In genomic region chr9:130866474-130866965, GRCh38 we compare ENCODE assay signal across 8 cellular contexts. TPM values are rescaled to one million over a fixed set of nuclear protein-coding genes. Genes with fewer than 3 reads are reported as not detected.
DNase-seq lines count a peak whose midpoint lies in the region; ATAC-seq, FAIRE-seq and TF ChIP-seq lines count a peak whose summit lies in the region.

No MANE protein-coding gene starts in this region.

- H2BK5ac ChIP-seq in H1 (ENCODE audit: low read depth, low read length) = no peak overlapping the region

- no peaks in the 10 kb centered on the region for H3K9me3 ChIP-seq in H1 (ENCODE audit: insufficient read depth in 2 of 2, low read depth in 1 of 2, low read length in 1 of 2)
- H3K9me3 ChIP-seq in mucosa of descending colon = no peaks in the 10 kb centered on the region

- POLR2A ChIA-PET in H1 (lab: Charles Lee; ENCODE audit: partially characterized antibody) = interaction anchor here (1.1 to 1.9 kb wide), 7 partner anchors 17 to 173 kb away, joined by 3 to 7 read pairs (median 4); partner anchors contain the start of gene EXOSC2

- H3K4me1 ChIP-seq in H1 (replicated peaks in 1 of 4; ENCODE audit: control insufficient read depth in 3 of 4, insufficient read depth in 4 of 4, low read length in 3 of 4) = no peaks in the 10 kb centered on the region
- H3K4me1 ChIP-seq in mucosa of descending colon (ENCODE audit: low read depth) = peaks cover 8% of the 10 kb centered on the region

- peak; percentile 100 for TF ChIP-seq CTCF in C4-2B (conservative IDR thresholded peaks at IDR 0.05)
- TF ChIP-seq CTCF in H1 (IDR thresholded peaks at IDR 0.05; ENCODE audit: control extremely low read depth in 1 of 3, insufficient read depth in 1 of 3, low read depth in 1 of 3, low read length in 3 of 3) = peak; percentile 67 to 99 (median 95)
- TF ChIP-seq CTCF in mucosa of descending colon (IDR thresholded peaks at IDR 0.05) = peak; percentile 63

- no peak overlapping the region for H3K56ac ChIP-seq in H1 (replicated peaks; ENCODE audit: insufficient read length, low read depth, low read length)

- intact Hi-C loops in mucosa of descending colon (cut with DNase I, micrococcal nuclease) = no loop called here

- peaks cover 9 to 17% of the 10 kb centered on the region in 2 experiments for H4K20me1 ChIP-seq in H1 (replicated peaks in 1 of 2; ENCODE audit: control insufficient read depth in 1 of 2, insufficient read depth in 2 of 2, low read length in 2 of 2)

- H4K8ac ChIP-seq in H1 (ENCODE audit: extremely low read depth, insufficient read depth, low read length) = no peak overlapping the region

- no peaks in the 10 kb centered on the region for H3K27me3 Mint-ChIP-seq in stimulated activated naive CD8-positive, alpha-beta T cell treated with anti-CD3 and anti-CD28 coated beads, Interleukin-15, amount 100 ng/mL, for 72 hours

- H2AK5ac ChIP-seq in H1 (ENCODE audit: low read depth, low read length) = no peak overlapping the region

- peak; percentile 62 to 70 for TF ChIP-seq RAD21 in H1 (IDR thresholded peaks at IDR 0.05 in 1 of 2, conservative IDR thresholded peaks at IDR 0.05 in 1 of 2; ENCODE audit: low read depth in 2 of 2, low read length in 2 of 2)

- no peak overlapping the region for H3K4me3 Mint-ChIP-seq in stimulated activated naive CD8-positive, alpha-beta T cell treated with anti-CD3 and anti-CD28 coated beads, Interleukin-15, amount 100 ng/mL, for 72 hours

- peaks cover 6% of the 10 kb centered on the region for H3K4me1 Mint-ChIP-seq in stimulated activated naive CD8-positive, alpha-beta T cell treated with anti-CD3 and anti-CD28 coated beads, Interleukin-15, amount 100 ng/mL, for 72 hours

- H3K9me3 Mint-ChIP-seq in stimulated activated naive CD8-positive, alpha-beta T cell treated with anti-CD3 and anti-CD28 coated beads, Interleukin-15, amount 100 ng/mL, for 72 hours = no peaks in the 10 kb centered on the region

- no peaks in the 10 kb centered on the region for H3K23me2 ChIP-seq in H1 (ENCODE audit: low read depth, low read length)

- CTCF ChIA-PET in H1 (lab: Charles Lee; ENCODE audit: partially characterized antibody) = interaction anchor here (0.7 to 12.4 kb wide), 70 partner anchors 8 to 258 kb away, joined by 3 to 317 read pairs (median 5); partner anchors contain the start of genes EXOSC2 and FIBCD1

- no peak overlapping the region for H3K27ac ChIP-seq in C4-2B
- H3K27ac ChIP-seq in H1 (ENCODE audit: low read depth, low read length) = no peak overlapping the region

- no peak overlapping the region for H3K18ac ChIP-seq in H1 (ENCODE audit: extremely low read depth, low read length)

- no peak overlapping the region for H3K9ac ChIP-seq in H1 (replicated peaks in 1 of 4; ENCODE audit: extremely low read depth in 1 of 4, low read depth in 3 of 4, low read length in 3 of 4)

- WGBS in H1 (ENCODE audit: extremely low coverage in 1 of 2, insufficient coverage in 1 of 2, insufficient read length in 1 of 2, insufficient replicate concordance in 2 of 2, low coverage in 1 of 2, low lambda C conversion rate in 2 of 2, missing lambda C conversion rate in 1 of 2), 2 experiments = 29% methylated on average over 4 of the region's 4 CpGs; no CpG with 5 or more reads in 1 of the 2 experiments

- H3K4me3 ChIP-seq in H1 (ENCODE audit: extremely low read depth in 1 of 4, insufficient read depth in 2 of 4, low read depth in 3 of 4, low read length in 4 of 4) (no peak overlapping the region), mucosa of descending colon (no peak overlapping the region)

- DNase-seq in HPDE6-E6E7 (ENCODE audit: extremely low spot score) = peak; percentile 75
- DNase-seq in NCI-H69 (lab: John Stamatoyannopoulos, UW) = peak; percentile 92
- peak; percentile 61 to 70 for DNase-seq in activated CD4-positive, alpha-beta T cell treated with anti-CD3 and anti-CD28 coated beads, Interleukin-2, amount 50 U/mL, for 48 hours
- DNase-seq in H1 (ENCODE audit: low read depth in 1 of 2, low spot score in 2 of 2) = peak; percentile 85 to 88
- peak in 2 of 3 donors; percentile 80 to 94 for DNase-seq in mucosa of descending colon
- peak; percentile 37 to 42 for DNase-seq in stimulated activated naive CD8-positive, alpha-beta T cell treated with anti-CD3 and anti-CD28 coated beads, Interleukin-15, amount 100 ng/mL, for 72 hours

- H2AFZ ChIP-seq in H1 (ENCODE audit: low read length) = no peak overlapping the region

- no peak overlapping the region for H2BK120ac ChIP-seq in H1 (replicated peaks; ENCODE audit: low read depth, low read length)

- peaks cover 5 to 20% (median 8%) of the 10 kb centered on the region in 4 experiments; a peak in 6 of 8 replicates for H3K36me3 ChIP-seq in H1 (ENCODE audit: control insufficient read depth in 2 of 4, insufficient read depth in 4 of 4, low read length in 3 of 4)
- H3K36me3 ChIP-seq in mucosa of descending colon (ENCODE audit: low read depth) = no peaks in the 10 kb centered on the region

- no peak overlapping the region for H2BK20ac ChIP-seq in H1 (ENCODE audit: low read length)

- H4K91ac ChIP-seq in H1 (replicated peaks; ENCODE audit: insufficient read length, low read length) = no peak overlapping the region

- H3K4me2 ChIP-seq in H1 (ENCODE audit: insufficient read depth in 1 of 2, low read depth in 2 of 2, low read length in 2 of 2) = no peak overlapping the region

- peak; percentile 94 for FAIRE-seq in H1 (lab: Jason Lieb, UNC)

- no peak overlapping the region for H2BK15ac ChIP-seq in H1 (ENCODE audit: low read length)

- no peak overlapping the region for H3K4ac ChIP-seq in H1 (replicated peaks; ENCODE audit: insufficient read length, low read depth, low read length)

- no peak overlapping the region for H2BK12ac ChIP-seq in H1 (ENCODE audit: low read depth, low read length)

- H3K23ac ChIP-seq in H1 (ENCODE audit: insufficient read length) = no peak overlapping the region

- no peak for TF ChIP-seq POLR2A in H1 (IDR thresholded peaks at IDR 0.05; ENCODE audit: control extremely low read depth in 1 of 2, low read depth in 2 of 2, low read length in 2 of 2)

- ATAC-seq in mucosa of descending colon (peak; percentile 96), GM18498 (IDR thresholded peaks at IDR 0.05; ENCODE audit: unreplicated experiment) (no peak)
- peak; percentile 66 for ATAC-seq in stimulated activated naive CD8-positive, alpha-beta T cell treated with anti-CD3 and anti-CD28 coated beads, Interleukin-15, amount 100 ng/mL, for 72 hours

- H3K79me2 ChIP-seq in H1 (ENCODE audit: control insufficient read depth in 1 of 2, insufficient read depth in 2 of 2, low read length in 2 of 2) = peaks cover 4 to 33% of the 10 kb centered on the region in 2 experiments; a peak in 3 of 4 replicates

- H4K5ac ChIP-seq in H1 (ENCODE audit: insufficient read length, low read depth, low read length) = no peak overlapping the region

- H3K14ac ChIP-seq in H1 (ENCODE audit: insufficient read length) = no peak overlapping the region

- peaks cover 7% of the 10 kb centered on the region; the same call in 1 of the 2 replicates for H3K79me1 ChIP-seq in H1 (ENCODE audit: low read depth, low read length)

- no peak overlapping the region for H3K27ac Mint-ChIP-seq in stimulated activated naive CD8-positive, alpha-beta T cell treated with anti-CD3 and anti-CD28 coated beads, Interleukin-15, amount 100 ng/mL, for 72 hours

- TF ChIP-seq EP300 in H1 (IDR thresholded peaks at IDR 0.05; ENCODE audit: borderline replicate concordance in 1 of 2, low read depth in 2 of 2, low read length in 2 of 2) = no peak

- no peaks in the 10 kb centered on the region for H3K27me3 ChIP-seq in H1 (replicated peaks in 1 of 4; ENCODE audit: control insufficient read depth in 3 of 4, extremely low read depth in 1 of 4, insufficient read depth in 3 of 4, low read length in 3 of 4)

TF ChIP-seq in H1, 55 proteins besides CTCF, POLR2A, EP300 and RAD21 (continues in another document):
- TF ChIP-seq SAP30 (IDR thresholded peaks at IDR 0.05; ENCODE audit: insufficient read depth, insufficient replicate concordance, low read length) (no peak), CBX8 (IDR thresholded peaks at IDR 0.05; ENCODE audit: borderline replicate concordance, low read depth, low read length) (no peak), HDAC6 (IDR thresholded peaks at IDR 0.05; ENCODE audit: low read depth, low read length) (no peak), SIN3A (conservative IDR thresholded peaks at IDR 0.05 in 1 of 2, IDR thresholded peaks at IDR 0.05 in 1 of 2; ENCODE audit: low read depth in 1 of 2, low read length in 2 of 2) (peak; percentile 30 to 76; a peak in 1 of 4 replicates), SRF (IDR thresholded peaks at IDR 0.05; ENCODE audit: low read depth, low read length) (no peak), PHF8 (conservative IDR thresholded peaks at IDR 0.05; ENCODE audit: low read depth, low read length) (no peak), RNF2 (IDR thresholded peaks at IDR 0.05; ENCODE audit: borderline replicate concordance, low read depth, low read length, missing control alignments, poor library complexity, severe bottlenecking) (no peak), SUZ12 (IDR thresholded peaks at IDR 0.05; ENCODE audit: low read length) (no peak), SP1 (IDR thresholded peaks at IDR 0.05; ENCODE audit: low read depth, low read length) (no peak), BCL11A (IDR thresholded peaks at IDR 0.05; ENCODE audit: low read depth in 2 of 2, low read length in 2 of 2) (no peak), TCF12 (IDR thresholded peaks at IDR 0.05; ENCODE audit: low read depth, low read length) (no peak)

RNA-seq across cellular contexts. Expression of gene QRFP, which starts 30.1 kb away (rescaled TPM):
- total RNA-seq in H1 (2021; fragmentation: NEBNext Ultra II Directional; extraction: Animal tissue kit (Norgen Biotek cat#: 25700)) = not detected in 2 replicates
- polyA plus RNA-seq in H1 (2011; rRNA removed) = not detected in 2 replicates
- polyA plus RNA-seq in H1 (2011; cell fraction: cytosol; rRNA removed) = not detected
- polyA plus RNA-seq in H1 (2011; cell fraction: nucleus; rRNA removed) = not detected
- 0.11 to 0.28 TPM in 2 of 4 replicates, not detected in the others for polyA plus RNA-seq in H1 (2012, experiment 1 of 2)
- 0.73 TPM for polyA plus RNA-seq in H1 (2012, experiment 2 of 2)
- polyA plus RNA-seq in H1 (2013, experiment 1 of 2) = not detected
- not detected for polyA plus RNA-seq in H1 (2013, experiment 2 of 2)
- polyA minus RNA-seq in H1 (2011; rRNA and poly(A)+ RNA removed) = not detected in 2 replicates
- polyA minus RNA-seq in H1 (2011; cell fraction: cytosol; rRNA and poly(A)+ RNA removed) = not detected
- not detected for polyA minus RNA-seq in H1 (2011; cell fraction: nucleus; rRNA and poly(A)+ RNA removed)
- under 1 TPM in 2 of 3 donors, not detected in 1; 0.24 to 0.87 TPM for total RNA-seq in mucosa of descending colon

RNA-seq across cellular contexts. Expression of gene ABL1, which starts 31.5 kb away (rescaled TPM):
- 104 and 110 TPM in 2 replicates for total RNA-seq in H1 (2021; fragmentation: NEBNext Ultra II Directional; extraction: Animal tissue kit (Norgen Biotek cat#: 25700))
- 35.3 and 50.0 TPM in 2 replicates for polyA plus RNA-seq in H1 (2011; rRNA removed)
- polyA plus RNA-seq in H1 (2011; cell fraction: cytosol; rRNA removed) = 41.4 TPM
- polyA plus RNA-seq in H1 (2011; cell fraction: nucleus; rRNA removed) = 52.8 TPM
- polyA plus RNA-seq in H1 (2012, experiment 1 of 2) = 55.9 to 65.2 TPM (median 59.1 TPM) in 4 replicates
- polyA plus RNA-seq in H1 (2012, experiment 2 of 2) = 58.6 TPM
- polyA plus RNA-seq in H1 (2013, experiment 1 of 2) = 42.6 TPM
- 43.7 TPM for polyA plus RNA-seq in H1 (2013, experiment 2 of 2)
- 78.2 and 79.9 TPM in 2 replicates for polyA minus RNA-seq in H1 (2011; rRNA and poly(A)+ RNA removed)
- polyA minus RNA-seq in H1 (2011; cell fraction: cytosol; rRNA and poly(A)+ RNA removed) = 59.2 TPM
- polyA minus RNA-seq in H1 (2011; cell fraction: nucleus; rRNA and poly(A)+ RNA removed) = 41.2 TPM
- 100 to 1,000 TPM in 1 of 3 donors, 10 to 100 TPM in 2; 86.6 to 147 (median 91.4) TPM for total RNA-seq in mucosa of descending colon

Comparison
In these comparisons a context has a peak if more than half of its experiments do, and no peak if none do; other contexts are left out.
1. DNase-seq: peak in every context shown above with its lines; median percentile 92 in NCI-H69; 87 in mucosa of descending colon; 86 in H1; 75 in HPDE6-E6E7; 66 in activated CD4-positive, alpha-beta T cell treated with anti-CD3 and anti-CD28 coated beads, Interleukin-2, amount 50 U/mL, for 48 hours; 40 in stimulated activated naive CD8-positive, alpha-beta T cell treated with anti-CD3 and anti-CD28 coated beads, Interleukin-15, amount 100 ng/mL, for 72 hours.